ENCODE assay signal across 8 cellular contexts in the genomic region with DNA sequence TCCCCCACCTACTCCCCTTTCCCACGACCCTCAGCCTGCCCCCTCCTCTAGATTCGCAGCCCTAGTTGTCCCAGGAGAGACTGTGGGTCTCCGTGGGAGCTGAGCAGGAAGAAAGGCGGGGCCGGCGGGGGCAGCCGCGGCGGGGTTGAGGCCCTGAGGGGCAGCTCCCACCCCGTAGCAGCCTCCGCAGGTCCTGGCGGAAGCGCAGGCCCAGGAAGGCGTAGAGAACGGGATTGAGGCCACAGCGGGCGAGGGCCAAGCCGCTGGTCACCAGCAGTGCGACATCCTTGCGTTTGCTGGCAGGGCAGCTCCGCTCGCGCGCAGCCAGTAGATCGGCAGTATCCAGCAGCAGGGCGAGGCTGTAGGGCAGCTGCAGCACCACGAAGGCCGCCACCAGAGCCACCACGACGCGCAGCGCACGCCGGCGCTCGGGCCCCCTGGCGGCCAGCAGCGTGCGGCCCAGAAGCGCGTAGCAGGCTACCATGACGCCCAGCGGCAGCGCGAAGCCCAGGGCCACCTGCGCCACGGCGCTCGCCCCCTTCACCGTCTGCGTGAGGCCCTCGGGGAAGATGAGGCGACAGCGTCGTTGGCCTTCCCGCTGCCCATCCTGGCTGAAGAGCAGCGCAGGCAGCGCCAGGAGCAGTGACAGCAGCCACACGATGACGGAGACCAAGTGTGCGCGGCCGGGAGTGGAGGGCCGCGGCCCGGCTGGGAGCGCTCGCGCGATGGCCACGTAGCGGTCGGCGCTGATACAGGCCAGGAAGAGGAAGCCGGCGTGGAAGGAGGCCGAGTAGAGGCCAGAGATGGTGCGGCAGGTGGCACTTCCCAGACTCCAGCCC. TPM values are rescaled to one million over a fixed set of nuclear protein-coding genes. Genes with fewer than 3 reads are reported as not detected.
DNase-seq lines count a peak whose midpoint lies in the region; ATAC-seq and TF ChIP-seq lines count a peak whose summit lies in the region.

No MANE protein-coding gene starts in this region.

- peaks cover 44% of the 10 kb centered on the region for H3K27me3 Mint-ChIP-seq in progenitor cell of endocrine pancreas

- ATAC-seq in SK-N-SH treated with all-trans-retinoic acid at 6 μM for 48 hours (peak; percentile 45), left ventricle myocardium superior (peak; percentile 51), GM21447 (IDR thresholded peaks at IDR 0.05; ENCODE audit: unreplicated experiment) (no peak)

- H3K36me3 Mint-ChIP-seq in progenitor cell of endocrine pancreas (ENCODE audit: insufficient read depth): peaks cover 2% of the 10 kb centered on the region

- intact Hi-C loops in left ventricle myocardium superior (cut with micrococcal nuclease): no loop called here

- DNase-seq in LoVo (ENCODE audit: low spot score) (peak; percentile 79), left ventricle myocardium superior (peak; percentile 92), progenitor cell of endocrine pancreas (ENCODE audit: low spot score, unreplicated experiment) (peak; percentile 74), cortex of kidney (lab: John Stamatoyannopoulos, UW) (no peak)

- peak overlapping the region; percentile 84 for H3K27ac Mint-ChIP-seq in progenitor cell of endocrine pancreas

- H3K4me3 Mint-ChIP-seq in progenitor cell of endocrine pancreas (ENCODE audit: low read depth): peak overlapping the region; percentile 66

- no peaks in the 10 kb centered on the region for H3K9me3 Mint-ChIP-seq in progenitor cell of endocrine pancreas (ENCODE audit: low read depth)

- peak; percentile 93 for TF ChIP-seq CTCF in GM12872 (IDR thresholded peaks at IDR 0.05; ENCODE audit: insufficient read depth, low read depth, low read length)
- TF ChIP-seq CTCF in progenitor cell of endocrine pancreas (IDR thresholded peaks at IDR 0.05; ENCODE audit: unreplicated experiment): peak; percentile 94

- H3K27ac ChIP-seq in angular gyrus (ENCODE audit: low read depth, low read length): peak overlapping the region; percentile 93

- peaks cover 16% of the 10 kb centered on the region for H3K4me1 Mint-ChIP-seq in progenitor cell of endocrine pancreas (ENCODE audit: low read depth)

TF ChIP-seq in SK-N-SH treated with all-trans-retinoic acid at 6 μM for 48 hours, 23 proteins besides CTCF, POLR2A, EP300 and RAD21:
- TF ChIP-seq BACH2 (CRISPR knock-in tag; IDR thresholded peaks at IDR 0.05; ENCODE audit: borderline replicate concordance) (no peak), PATZ1 (CRISPR knock-in tag; IDR thresholded peaks at IDR 0.05; ENCODE audit: borderline replicate concordance) (no peak), PPARA (CRISPR knock-in tag; IDR thresholded peaks at IDR 0.05; ENCODE audit: borderline replicate concordance) (no peak), POU6F1 (CRISPR knock-in tag; IDR thresholded peaks at IDR 0.05; ENCODE audit: borderline replicate concordance, low read depth) (no peak), CSDC2 (CRISPR knock-in tag; IDR thresholded peaks at IDR 0.05) (peak; percentile 78; the same call in 1 of the 2 replicates), ZNF565 (CRISPR knock-in tag; conservative IDR thresholded peaks at IDR 0.05; ENCODE audit: low read depth) (no peak), SNAI2 (CRISPR knock-in tag; IDR thresholded peaks at IDR 0.05) (0 out of 2 replicates have a peak, but pooled peaks have one; percentile 53), ZNF8 (CRISPR knock-in tag; IDR thresholded peaks at IDR 0.05) (no peak), ARNTL (CRISPR knock-in tag; IDR thresholded peaks at IDR 0.05; ENCODE audit: borderline replicate concordance, low read depth) (no peak), TCF4 (CRISPR knock-in tag; IDR thresholded peaks at IDR 0.05; ENCODE audit: borderline replicate concordance) (no peak), TSHZ2 (CRISPR knock-in tag; IDR thresholded peaks at IDR 0.05) (no peak), ZFP3 (CRISPR knock-in tag; IDR thresholded peaks at IDR 0.05) (0 out of 2 replicates have a peak, but pooled peaks have one; percentile 57), ZFP30 (CRISPR knock-in tag; IDR thresholded peaks at IDR 0.05) (no peak)
- TF ChIP-seq, protein P1, sequence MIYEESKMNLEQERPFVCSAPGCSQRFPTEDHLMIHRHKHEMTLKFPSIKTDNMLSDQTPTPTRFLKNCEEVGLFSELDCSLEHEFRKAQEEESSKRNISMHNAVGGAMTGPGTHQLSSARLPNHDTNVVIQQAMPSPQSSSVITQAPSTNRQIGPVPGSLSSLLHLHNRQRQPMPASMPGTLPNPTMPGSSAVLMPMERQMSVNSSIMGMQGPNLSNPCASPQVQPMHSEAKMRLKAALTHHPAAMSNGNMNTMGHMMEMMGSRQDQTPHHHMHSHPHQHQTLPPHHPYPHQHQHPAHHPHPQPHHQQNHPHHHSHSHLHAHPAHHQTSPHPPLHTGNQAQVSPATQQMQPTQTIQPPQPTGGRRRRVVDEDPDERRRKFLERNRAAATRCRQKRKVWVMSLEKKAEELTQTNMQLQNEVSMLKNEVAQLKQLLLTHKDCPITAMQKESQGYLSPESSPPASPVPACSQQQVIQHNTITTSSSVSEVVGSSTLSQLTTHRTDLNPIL (CRISPR knock-in tag; IDR thresholded peaks at IDR 0.05; ENCODE audit: low read depth): no peak
TF ChIP-seq in SK-N-SH treated with all-trans-retinoic acid at 6 μM for 48 hours: peak in this region for 3.

RNA-seq across cellular contexts. Expression of gene CCR10, which starts 1.9 kb away (rescaled TPM):
- 1.7 TPM for total RNA-seq in left ventricle myocardium superior
- total RNA-seq in progenitor cell of endocrine pancreas: 0.49 and 1.1 TPM in 2 replicates

RNA-seq across cellular contexts. Expression of gene CNTNAP1, which starts 2.6 kb away (rescaled TPM):
- 7.0 TPM for total RNA-seq in left ventricle myocardium superior
- 2.3 and 2.5 TPM in 2 replicates for total RNA-seq in progenitor cell of endocrine pancreas

RNA-seq across cellular contexts. Expression of gene PLEKHH3, which starts 2.9 kb away (rescaled TPM):
- total RNA-seq in left ventricle myocardium superior (35.7 TPM), progenitor cell of endocrine pancreas (14.1 and 16.2 TPM in 2 replicates)

RNA-seq across cellular contexts. Expression of gene TUBG2, which starts 20.6 kb away (rescaled TPM):
- 17.1 TPM for total RNA-seq in left ventricle myocardium superior
- 26.9 and 31.3 TPM in 2 replicates for total RNA-seq in progenitor cell of endocrine pancreas
